Comparison of ENCODE assay signal across 14 cellular contexts in genomic region chr5:118692811-118693342, GRCh38.
DNase-seq lines count a peak whose midpoint lies in the region; ATAC-seq and TF ChIP-seq lines count a peak whose summit lies in the region.
"Had no signal": no experiment of that assay in that cellular context is flagged by ENCODE, and none has a peak within 500 bp of the region (broad histone marks: within the 10 kb centered on the region; RNA-seq: fewer than 3 reads in every experiment).

No MANE protein-coding gene starts in this region.

- no peak overlapping the region for H3K4me3 Mint-ChIP-seq in H9
- no peak overlapping the region for H3K4me3 Mint-ChIP-seq in mesothelial cell of epicardium
- H3K4me3 Mint-ChIP-seq in T-cell: no peak overlapping the region

- H3K4me1 ChIP-seq in BLaER1 treated with 17β-estradiol and CSF1 and Interleukin-3, amounts not matched to agents 10 nM and 100 nM: peaks cover 7 to 33% (median 27%) of the 10 kb centered on the region in 10 experiments
- H3K4me1 ChIP-seq in H9 (ENCODE audit: insufficient read depth, low read length) (no peaks in the 10 kb centered on the region), PC-3 (ENCODE audit: insufficient read depth, low read length) (no peaks in the 10 kb centered on the region)
- H3K4me1 ChIP-seq: lower lobe of right lung, spleen, tibial artery had no signal

- BruUV-seq in PC-3 (replicated peaks; lab: Mats Ljungman, UMichigan): no TSS peak

- TF ChIP-seq CTCF in H9 (conservative IDR thresholded peaks at IDR 0.05) (peak; percentile 45; the same call in 2 of the 3 replicates), mesothelial cell of epicardium (IDR thresholded peaks at IDR 0.05; ENCODE audit: unreplicated experiment) (no peak), PC-3 (conservative IDR thresholded peaks at IDR 0.05; ENCODE audit: low read depth, low read length) (no peak)

- DNase-seq in H9: peak; percentile 52
- peak; percentile 3 for DNase-seq in SK-MEL-5 (ENCODE audit: low read depth, low spot score)
- peak in 1 of 2 experiments; percentile 42 for DNase-seq in mesothelial cell of epicardium (ENCODE audit: low spot score in 2 of 2, unreplicated experiment in 2 of 2)
- no peak for DNase-seq in PC-3
- no peak for DNase-seq in T-cell
- DNase-seq in NCI-H774 (lab: John Stamatoyannopoulos, UW): no peak
- DNase-seq: activated CD4-positive, CD25-positive, alpha-beta regulatory T cell treated with anti-CD3 and anti-CD28 coated beads, Interleukin-2, amount 50 U/mL, for 72 hours; lower lobe of right lung; spleen; SW 1271; tibial artery had no signal

- no peak overlapping the region for H3T11ph ChIP-seq in H9 (ENCODE audit: low read length)

- in situ Hi-C loops in SK-MEL-5 (cut with HindIII; ENCODE audit: low pct_unique_long_range_greater_than_20kb, low sequenced_read_pairs): no loop called here

- H3K9me3 ChIP-seq in BLaER1 treated with 17β-estradiol and CSF1 and Interleukin-3, amounts not matched to agents 10 nM and 100 nM (replicated peaks in 1 of 11): no peaks in the 10 kb centered on the region; a peak in 1 of 22 replicates
- H3K9me3 ChIP-seq in H9 (ENCODE audit: control insufficient read depth, low read depth, low read length): no peaks in the 10 kb centered on the region
- H3K9me3 ChIP-seq in PC-3 (ENCODE audit: low read length): no peaks in the 10 kb centered on the region
- H3K9me3 ChIP-seq: lower lobe of right lung, spleen, tibial artery had no signal

- no peaks in the 10 kb centered on the region for H3K27me3 Mint-ChIP-seq in H9 (ENCODE audit: low read depth)
- H3K27me3 Mint-ChIP-seq in mesothelial cell of epicardium (ENCODE audit: low read depth): peaks cover 2% of the 10 kb centered on the region
- H3K27me3 Mint-ChIP-seq in T-cell: peaks cover 0 to 7% of the 10 kb centered on the region in 2 donors

- H3K27ac ChIP-seq in BLaER1 treated with 17β-estradiol and CSF1 and Interleukin-3, amounts not matched to agents 10 nM and 100 nM: peak overlapping the region in 3 of 11 experiments; percentile 11 to 34 (median 24); a peak in 4 of 22 replicates
- H3K27ac ChIP-seq in H9 (ENCODE audit: insufficient read length, low read depth, low read length): no peak overlapping the region
- H3K27ac ChIP-seq in PC-3 (ENCODE audit: low read length): no peak overlapping the region
- H3K27ac ChIP-seq: lower lobe of right lung, spleen, tibial artery had no signal

- no peak overlapping the region for H2BK120ac ChIP-seq in H9 (ENCODE audit: low read depth, low read length, poor library complexity, severe bottlenecking)

- no peak overlapping the region for H2BK20ac ChIP-seq in H9 (ENCODE audit: low read depth, low read length, poor library complexity, severe bottlenecking)

- no CpG with 5 or more reads among the region's 4 CpGs for WGBS in H9 (ENCODE audit: extremely low coverage, insufficient read length, low lambda C conversion rate)

- peak overlapping the region in 9 of 11 experiments; percentile 7 to 81 (median 60); a peak in 18 of 22 replicates for H3K4me2 ChIP-seq in BLaER1 treated with 17β-estradiol and CSF1 and Interleukin-3, amounts not matched to agents 10 nM and 100 nM
- H3K4me2 ChIP-seq in H9 (ENCODE audit: insufficient read depth, insufficient read length, low read length) (no peak overlapping the region), PC-3 (ENCODE audit: low read length) (no peak overlapping the region)

- no peaks in the 10 kb centered on the region for H4K20me1 ChIP-seq in BLaER1 treated with 17β-estradiol and CSF1 and Interleukin-3, amounts not matched to agents 10 nM and 100 nM
- H4K20me1 ChIP-seq in H9 (ENCODE audit: control insufficient read depth, insufficient read depth, insufficient read length) (no peaks in the 10 kb centered on the region), PC-3 (ENCODE audit: low read length) (no peaks in the 10 kb centered on the region)

- no peak overlapping the region for H3K27ac Mint-ChIP-seq in H9
- peak overlapping the region; percentile 50 for H3K27ac Mint-ChIP-seq in mesothelial cell of epicardium
- no peak overlapping the region for H3K27ac Mint-ChIP-seq in T-cell

- POLR2A ChIA-PET in PC-3 (lab: Charles Lee; ENCODE audit: unreplicated experiment): no interaction called here
- POLR2A ChIA-PET in T-cell (lab: Charles Lee): interaction anchor here in 1 of 2 donors (0.5 kb wide), 1 partner anchor 22 kb away, joined by 3 read pairs; no protein-coding TSS in a partner anchor

- H3F3A ChIP-seq in PC-3 (ENCODE audit: low read length, unreplicated experiment): no peaks in the 10 kb centered on the region

- no peaks in the 10 kb centered on the region for H3K36me3 Mint-ChIP-seq in H9 (ENCODE audit: insufficient read depth in 1 of 3, low read depth in 3 of 3)
- H3K36me3 Mint-ChIP-seq in mesothelial cell of epicardium: no peaks in the 10 kb centered on the region
- no peaks in the 10 kb centered on the region for H3K36me3 Mint-ChIP-seq in T-cell

- H2AFZ ChIP-seq in H9 (ENCODE audit: low read length) (no peak overlapping the region), PC-3 (ENCODE audit: low read length) (no peak overlapping the region)

- no peak overlapping the region for H4K5ac ChIP-seq in H9 (ENCODE audit: insufficient read length, low read depth, low read length)

- intact Hi-C loops in PC-3 (cut with micrococcal nuclease): no loop called here

- no peak overlapping the region for H3K14ac ChIP-seq in H9 (ENCODE audit: insufficient read depth, low read length)

- 0 out of 4 replicates have a peak, but pooled peaks cover 0 to 3% of the 10 kb centered on the region in 2 experiments for H3K4me1 Mint-ChIP-seq in H9
- peaks cover 21% of the 10 kb centered on the region for H3K4me1 Mint-ChIP-seq in mesothelial cell of epicardium
- H3K4me1 Mint-ChIP-seq in T-cell: no peaks in the 10 kb centered on the region

- H2BK12ac ChIP-seq in H9 (ENCODE audit: insufficient read length, low read depth, low read length): no peak overlapping the region

- H3K79me1 ChIP-seq in H9 (ENCODE audit: insufficient read depth, low read depth, low read length, poor library complexity, severe bottlenecking): no peaks in the 10 kb centered on the region

- H3K36me3 ChIP-seq in BLaER1 treated with 17β-estradiol and CSF1 and Interleukin-3, amounts not matched to agents 10 nM and 100 nM: no peaks in the 10 kb centered on the region
- H3K36me3 ChIP-seq in PC-3 (ENCODE audit: low read depth, low read length): no peaks in the 10 kb centered on the region
- H3K36me3 ChIP-seq: lower lobe of right lung, spleen, tibial artery had no signal

- H2BK5ac ChIP-seq in H9 (ENCODE audit: insufficient read length, low read length): no peak overlapping the region

- 0 out of 22 replicates have a peak overlapping the region, but pooled peaks of 1 of the 11 experiments have one; percentile 14 for H3K9ac ChIP-seq in BLaER1 treated with 17β-estradiol and CSF1 and Interleukin-3, amounts not matched to agents 10 nM and 100 nM
- no peak overlapping the region for H3K9ac ChIP-seq in H9 (ENCODE audit: extremely low read depth, insufficient read length, low read length)
- no peak overlapping the region for H3K9ac ChIP-seq in PC-3 (ENCODE audit: low read length)

- CTCF ChIA-PET in PC-3 (lab: Charles Lee): no interaction called here
- CTCF ChIA-PET in T-cell (lab: Charles Lee): interaction anchor here in 1 of 2 donors (0.8 kb wide), 1 partner anchor 158 kb away, joined by 3 read pairs; no protein-coding TSS in a partner anchor

- H3K4ac ChIP-seq in H9 (ENCODE audit: low read depth, low read length): no peak overlapping the region

- H3K9me2 ChIP-seq in PC-3 (replicated peaks; ENCODE audit: low read length): no peaks in the 10 kb centered on the region

- no peak overlapping the region for H3K4me3 ChIP-seq in BLaER1 treated with 17β-estradiol and CSF1 and Interleukin-3, amounts not matched to agents 10 nM and 100 nM
- H3K4me3 ChIP-seq in PC-3 (ENCODE audit: low read length): no peak overlapping the region
- H3K4me3 ChIP-seq: lower lobe of right lung, spleen, tibial artery had no signal

- no peak overlapping the region for H3K18ac ChIP-seq in H9 (ENCODE audit: insufficient read length, low read depth, low read length)

- H3K23ac ChIP-seq in H9 (ENCODE audit: insufficient read length, low read depth, low read length): no peak overlapping the region

- no peak overlapping the region for H2BK15ac ChIP-seq in H9 (ENCODE audit: low read depth, low read length)

- H3K23me2 ChIP-seq in H9 (ENCODE audit: insufficient read length, low read depth, low read length, poor library complexity, severe bottlenecking): no peaks in the 10 kb centered on the region

- H3K56ac ChIP-seq in H9 (ENCODE audit: insufficient read length, low read depth, low read length): no peak overlapping the region

- no peaks in the 10 kb centered on the region; a peak in 1 of 22 replicates for H3K27me3 ChIP-seq in BLaER1 treated with 17β-estradiol and CSF1 and Interleukin-3, amounts not matched to agents 10 nM and 100 nM
- H3K27me3 ChIP-seq in H9 (ENCODE audit: insufficient read depth, low read length) (no peaks in the 10 kb centered on the region), PC-3 (ENCODE audit: low read length) (no peaks in the 10 kb centered on the region)
- H3K27me3 ChIP-seq: spleen, tibial artery had no signal

- H3K9me3 Mint-ChIP-seq in H9: no peaks in the 10 kb centered on the region
- H3K9me3 Mint-ChIP-seq in mesothelial cell of epicardium: no peaks in the 10 kb centered on the region
- no peaks in the 10 kb centered on the region for H3K9me3 Mint-ChIP-seq in T-cell

- ATAC-seq in PC-3 (no peak), T-cell (replicated peaks in 1 of 4) (no peak), HG03039 (IDR thresholded peaks at IDR 0.05; ENCODE audit: unreplicated experiment) (no peak)
- ATAC-seq: esophagus mucosa had no signal

- H4K8ac ChIP-seq in H9 (replicated peaks; ENCODE audit: insufficient read length, low read depth, low read length): no peak overlapping the region

- H2AK5ac ChIP-seq in H9 (ENCODE audit: insufficient read length, low read length): no peak overlapping the region

- no peaks in the 10 kb centered on the region for H3K79me2 ChIP-seq in H9 (ENCODE audit: insufficient read depth, low read length)
- no peaks in the 10 kb centered on the region for H3K79me2 ChIP-seq in PC-3 (ENCODE audit: low read length)

- no peak overlapping the region for H4K91ac ChIP-seq in H9 (ENCODE audit: insufficient read length, low read depth, low read length)

Comparison
In these comparisons a context has a peak if more than half of its experiments do, and no peak if none do; other contexts are left out.
1. H3K4me2 ChIP-seq: peak in BLaER1 treated with 17β-estradiol and CSF1 and Interleukin-3, amounts not matched to agents 10 nM and 100 nM (9 of 11); none in H9 (single experiment) and PC-3 (single experiment).
2. DNase-seq: peak in H9 (single experiment) and SK-MEL-5 (single experiment); none in PC-3 (single experiment), T-cell (0 of 34) and NCI-H774 (single experiment).